ENCODE assay signal across 28 cellular contexts in genomic region chr7:134245253-134245652, GRCh38.
DNase-seq lines count a peak whose midpoint lies in the region; ATAC-seq and TF ChIP-seq lines count a peak whose summit lies in the region.
"Had no signal": no experiment of that assay in that cellular context is flagged by ENCODE, and none has a peak within 500 bp of the region (broad histone marks: within the 10 kb centered on the region; RNA-seq: fewer than 3 reads in every experiment).

No MANE protein-coding gene starts in this region.

- TF ChIP-seq CTCF in OCI-LY1 (IDR thresholded peaks at IDR 0.05; ENCODE audit: low read length) = no peak

- DNase-seq in hypothalamus (lab: John Stamatoyannopoulos, UW) = no peak
- no peak for DNase-seq in D341Med (ENCODE audit: low spot score)
- no peak for DNase-seq in activated T-cell treated with anti-CD3 and anti-CD28 coated beads, Interleukin-2, amount 50 U/mL, for 48 hours
- DNase-seq in NCI-H748 (lab: John Stamatoyannopoulos, UW; ENCODE audit: unreplicated experiment) = no peak
- DNase-seq: activated CD8-positive, alpha-beta T cell treated with anti-CD3 and anti-CD28 coated beads for 36 hours; activated naive CD4-positive, alpha-beta T cell treated with anti-CD3 and anti-CD28 coated beads, Interleukin-2, amount 50 U/mL, for 16 hours; body of pancreas; Caco-2; endodermal cell; GDM1; head of caudate nucleus; islet precursor cell; left lung; NCI-H1092; NCI-H187 treated with DMSO at 0.1 percent for 48 hours; NCI-H2171 treated with DMSO at 0.1 percent for 48 hours; NCI-H524; SHP77 treated with DMSO at 0.1 percent for 48 hours; small intestine; stimulated activated naive CD8-positive, alpha-beta T cell treated with anti-CD3 and anti-CD28 coated beads, Interleukin-15, Interleukin-2, amounts not matched to agents 100 U/mL and 50 U/mL, for 24 hours; SW 1271; upper lobe of right lung had no signal

- H3K27ac ChIP-seq in OCI-LY1 (ENCODE audit: low read depth, low read length, poor library complexity, severe bottlenecking) = peak overlapping the region; percentile 93
- H3K27ac ChIP-seq: body of pancreas, C4-2B, left lung, parathyroid adenoma, upper lobe of right lung had no signal

- peak overlapping the region; percentile 34 for H3K4me3 ChIP-seq in OCI-LY1 (ENCODE audit: low read depth, low read length, poor library complexity, severe bottlenecking)
- H3K4me3 ChIP-seq: body of pancreas, left lung, upper lobe of right lung had no signal

- H4K20me1 ChIP-seq in OCI-LY1 (ENCODE audit: insufficient read depth, low read length) = no peaks in the 10 kb centered on the region

- no peaks in the 10 kb centered on the region for H3K36me3 ChIP-seq in OCI-LY1 (ENCODE audit: insufficient read depth, low read length)
- H3K36me3 ChIP-seq: left lung, upper lobe of right lung had no signal

- H3K9ac ChIP-seq in OCI-LY1 (ENCODE audit: low read length) = peak overlapping the region; percentile 63; the same call in 1 of the 2 replicates
- H3K9ac ChIP-seq: parathyroid adenoma had no signal

- ATAC-seq in GM21529 (IDR thresholded peaks at IDR 0.05; ENCODE audit: unreplicated experiment) = peak; percentile 66
- peak; percentile 61 for ATAC-seq in HG03108 (IDR thresholded peaks at IDR 0.05; ENCODE audit: unreplicated experiment)
- ATAC-seq: activated CD8-positive, alpha-beta T cell treated with anti-CD3 and anti-CD28 coated beads for 36 hours; body of pancreas; left lung; Panc1; stimulated activated naive CD8-positive, alpha-beta T cell treated with anti-CD3 and anti-CD28 coated beads, Interleukin-15, Interleukin-2, amounts not matched to agents 100 U/mL and 50 U/mL, for 24 hours; upper lobe of right lung had no signal

- no peaks in the 10 kb centered on the region for H3K79me2 ChIP-seq in OCI-LY1 (ENCODE audit: insufficient read depth, low read length)
- H3K79me2 ChIP-seq: parathyroid adenoma had no signal

- H3K9me2 ChIP-seq in OCI-LY1 (ENCODE audit: low read depth, low read length) = no peaks in the 10 kb centered on the region

- H2AFZ ChIP-seq in OCI-LY1 (ENCODE audit: low read length) = no peak overlapping the region
- H2AFZ ChIP-seq: parathyroid adenoma had no signal

- H3K4me1 ChIP-seq in OCI-LY1 (ENCODE audit: insufficient read depth, low read length, severe bottlenecking) = peaks cover 55% of the 10 kb centered on the region
- H3K4me1 ChIP-seq: body of pancreas, Caco-2, left lung, parathyroid adenoma, upper lobe of right lung had no signal

- no peaks in the 10 kb centered on the region for H3F3A ChIP-seq in OCI-LY1 (ENCODE audit: insufficient read depth, low read length)

- H3K9me3 ChIP-seq in OCI-LY1 (ENCODE audit: low read length) = no peaks in the 10 kb centered on the region
- H3K9me3 ChIP-seq: body of pancreas, Caco-2, upper lobe of right lung had no signal

- H3K27me3 ChIP-seq in OCI-LY1 (ENCODE audit: insufficient read depth, low read length) = no peaks in the 10 kb centered on the region
- H3K27me3 ChIP-seq: body of pancreas, left lung, upper lobe of right lung had no signal

- H3K4me2 ChIP-seq in OCI-LY1 (ENCODE audit: low read length) = peak overlapping the region; percentile 61
